In the genomic region with DNA sequence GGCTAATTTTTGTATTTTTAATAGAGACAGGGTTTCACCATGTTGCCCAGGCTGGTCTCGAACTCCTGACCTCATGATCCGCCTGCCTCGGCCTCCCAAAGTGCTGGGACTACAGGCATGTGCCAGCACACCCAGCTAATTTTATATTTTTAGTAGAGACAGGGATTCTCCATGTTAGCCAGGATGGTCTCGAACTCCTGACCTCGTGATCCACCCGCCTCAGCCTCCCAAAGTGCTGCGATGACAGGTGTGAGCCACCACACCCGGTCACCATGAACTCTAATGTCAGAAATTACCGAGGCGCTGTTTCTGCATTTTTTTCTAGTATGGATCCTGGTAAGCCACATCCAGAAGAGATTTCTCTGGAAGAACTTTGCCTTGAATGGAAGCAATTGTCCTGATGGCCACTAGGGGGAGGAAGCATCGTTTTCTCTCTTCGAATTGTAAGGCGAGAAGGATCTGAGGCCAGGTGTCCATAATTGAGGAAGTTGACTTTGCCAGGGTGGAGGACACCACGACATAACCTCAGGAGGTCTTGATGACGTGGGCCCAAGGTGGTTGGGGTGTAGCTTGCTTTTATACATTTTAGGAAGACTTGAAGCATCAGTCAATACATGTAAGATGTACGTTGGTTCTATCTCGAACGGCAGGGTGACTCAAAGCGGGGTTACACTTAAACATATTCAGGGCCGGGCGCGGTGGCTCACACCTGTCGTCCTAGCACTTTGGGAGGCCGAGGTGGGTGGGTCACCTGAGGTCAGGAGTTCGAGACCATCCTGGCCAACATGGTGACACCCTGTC, we compare ENCODE assay signal across 1 cellular context.
TF ChIP-seq lines count a peak whose summit lies in the region.

No MANE protein-coding gene starts in this region.

TF ChIP-seq in H1, 55 proteins besides CTCF, POLR2A, EP300 and RAD21:
- TF ChIP-seq ASH2L (IDR thresholded peaks at IDR 0.05; ENCODE audit: low read length), result peak; percentile 22
TF ChIP-seq in H1: peak in this region for 1; not testable (repeated sequence) for 54.
